ENCODE assay signal across 8 cellular contexts in the genomic region with DNA sequence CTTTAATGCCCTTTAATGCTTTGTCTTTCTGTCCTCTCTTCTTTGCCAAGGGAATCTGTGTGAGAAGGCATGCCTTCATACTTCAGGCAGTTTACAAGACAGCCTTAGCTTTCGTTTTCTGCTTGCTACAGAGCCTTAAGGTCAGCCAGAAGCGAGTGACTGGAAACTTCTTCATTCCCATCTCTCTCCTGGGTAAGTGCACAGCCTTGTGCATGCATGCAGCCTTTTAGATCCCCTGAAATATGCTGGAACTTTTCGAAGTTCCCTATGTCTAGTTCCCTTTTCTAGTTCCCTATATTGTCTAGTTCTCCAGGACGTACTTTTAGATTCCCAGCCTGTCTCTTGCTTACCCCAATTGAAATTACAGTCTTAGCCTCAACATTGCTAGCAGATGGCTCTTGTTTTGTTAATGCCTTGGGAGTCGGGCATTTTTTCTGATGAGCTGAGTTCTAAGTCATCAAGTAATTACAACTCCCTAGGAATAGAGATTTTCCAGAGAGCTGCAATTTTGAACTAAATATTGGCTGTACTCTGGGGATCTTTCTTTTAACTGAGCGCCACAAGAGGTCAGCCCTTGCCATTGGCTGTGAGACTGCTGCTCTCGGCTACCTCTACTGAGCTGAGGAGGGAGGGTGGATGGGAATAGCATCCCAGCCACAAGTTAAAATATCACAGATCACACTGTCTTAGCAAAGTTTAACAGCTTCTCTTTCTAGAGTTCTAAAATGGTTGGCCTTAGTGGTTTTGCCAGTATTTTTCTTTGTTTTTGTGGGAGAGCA. TPM values are rescaled to one million over a fixed set of nuclear protein-coding genes. Genes with fewer than 3 reads are reported as not detected.
DNase-seq lines count a peak whose midpoint lies in the region; ATAC-seq and TF ChIP-seq lines count a peak whose summit lies in the region.

No MANE protein-coding gene starts in this region.

- H3K4me1 Mint-ChIP-seq in dendritic cell treated with granulocyte-macrophage colony-stimulating factor and Interleukin-4, amounts not matched to agents 40 ng/mL and 50 ng/mL, for 4 days (ENCODE audit: low read depth): peaks cover 43% of the 10 kb centered on the region

- WGBS in mesenchymal stem cell: 57% methylated on average over 4 of the region's 7 CpGs
- 5% methylated on average over 7 of the region's 7 CpGs for WGBS in urinary bladder

- TF ChIP-seq CTCF in RWPE1 (conservative IDR thresholded peaks at IDR 0.05; ENCODE audit: low read depth): peak; percentile 41

- no peaks in the 10 kb centered on the region for H3K9me3 ChIP-seq in mesenchymal stem cell (ENCODE audit: control insufficient read depth, low read length)

- no peaks in the 10 kb centered on the region for H3K27me3 Mint-ChIP-seq in dendritic cell treated with granulocyte-macrophage colony-stimulating factor and Interleukin-4, amounts not matched to agents 40 ng/mL and 50 ng/mL, for 4 days

- peak overlapping the region; percentile 44 for H3K4me3 Mint-ChIP-seq in dendritic cell treated with granulocyte-macrophage colony-stimulating factor and Interleukin-4, amounts not matched to agents 40 ng/mL and 50 ng/mL, for 4 days

- DNase-seq in AG20443 (ENCODE audit: low spot score) (peak; percentile 67), RWPE1 (ENCODE audit: low spot score) (no peak), mesenchymal stem cell (peak; percentile 84), DMS153 (lab: John Stamatoyannopoulos, UW) (no peak)
- no peak for DNase-seq in activated CD8-positive, alpha-beta memory T cell treated with anti-CD3 and anti-CD28 coated beads, Interleukin-2, amount 50 U/mL, for 4 hours

- no peak overlapping the region for H4K91ac ChIP-seq in mesenchymal stem cell (ENCODE audit: low read length)

- peak overlapping the region; percentile 11 for H2BK120ac ChIP-seq in mesenchymal stem cell (ENCODE audit: low read depth, low read length)

- peak overlapping the region; percentile 85 for H3K27ac Mint-ChIP-seq in dendritic cell treated with granulocyte-macrophage colony-stimulating factor and Interleukin-4, amounts not matched to agents 40 ng/mL and 50 ng/mL, for 4 days

- CTCF ChIA-PET in RWPE1 (lab: Yijun Ruan, JAX): interaction anchor here (0.5 to 1.3 kb wide), 7 partner anchors 9 to 834 kb away, joined by 3 to 6 read pairs (median 4); no protein-coding TSS in a partner anchor

- H3K27me3 ChIP-seq in mesenchymal stem cell (ENCODE audit: control insufficient read depth in 1 of 2, insufficient read depth in 1 of 2, low read length in 2 of 2): no peaks in the 10 kb centered on the region

- POLR2A ChIA-PET in RWPE1 (lab: Yijun Ruan, JAX; ENCODE audit: low non-redundant PET): interaction anchor here (1.0 to 1.2 kb wide), 2 partner anchors 22 to 51 kb away, joined by 3 to 4 read pairs; a partner anchor contains a TSS

- no peak overlapping the region for H4K8ac ChIP-seq in mesenchymal stem cell (ENCODE audit: low read length)

- H2AK5ac ChIP-seq in mesenchymal stem cell (ENCODE audit: low read length, severe bottlenecking): peak overlapping the region; percentile 76

- H2BK15ac ChIP-seq in mesenchymal stem cell (ENCODE audit: low read depth, poor library complexity, severe bottlenecking): no peak overlapping the region

- peak overlapping the region in 1 of 2 experiments; percentile 79 for H3K18ac ChIP-seq in mesenchymal stem cell (ENCODE audit: low read depth in 1 of 2, low read length in 2 of 2)

- H3K9ac ChIP-seq in mesenchymal stem cell (ENCODE audit: low read length): peak overlapping the region; percentile 65

- H3K9me3 Mint-ChIP-seq in dendritic cell treated with granulocyte-macrophage colony-stimulating factor and Interleukin-4, amounts not matched to agents 40 ng/mL and 50 ng/mL, for 4 days: no peaks in the 10 kb centered on the region

- peak overlapping the region in 1 of 2 experiments; percentile 77 for H3K4me3 ChIP-seq in mesenchymal stem cell (ENCODE audit: insufficient read depth in 1 of 2, low read depth in 1 of 2, low read length in 2 of 2)
- H3K4me3 ChIP-seq in urinary bladder (ENCODE audit: low read depth, low read length): peak overlapping the region; percentile 23

- peak overlapping the region; percentile 52 for H3K4me2 ChIP-seq in mesenchymal stem cell (ENCODE audit: low read length, poor library complexity, severe bottlenecking)

- no peak overlapping the region for H2BK12ac ChIP-seq in mesenchymal stem cell (ENCODE audit: low read length in 2 of 2)

- H3K27ac ChIP-seq in RWPE1: no peak overlapping the region
- peak overlapping the region; percentile 95 for H3K27ac ChIP-seq in mesenchymal stem cell (ENCODE audit: low read length, poor library complexity, severe bottlenecking)
- H3K27ac ChIP-seq in urinary bladder (ENCODE audit: low read depth): peak overlapping the region; percentile 6

- no peak overlapping the region for H3K14ac ChIP-seq in mesenchymal stem cell (ENCODE audit: low read length in 2 of 2)

- no peaks in the 10 kb centered on the region for H3K36me3 Mint-ChIP-seq in dendritic cell treated with granulocyte-macrophage colony-stimulating factor and Interleukin-4, amounts not matched to agents 40 ng/mL and 50 ng/mL, for 4 days (ENCODE audit: low read depth)

- no peaks in the 10 kb centered on the region for H3K79me1 ChIP-seq in mesenchymal stem cell (replicated peaks; ENCODE audit: low read length, poor library complexity, severe bottlenecking)

- H3K4ac ChIP-seq in mesenchymal stem cell (ENCODE audit: low read depth in 1 of 2, low read length in 2 of 2): no peak overlapping the region

- H3K36me3 ChIP-seq in mesenchymal stem cell (ENCODE audit: control insufficient read depth in 1 of 2, insufficient read depth in 2 of 2, low read depth in 1 of 2, low read length in 2 of 2) (no peaks in the 10 kb centered on the region), urinary bladder (ENCODE audit: insufficient read depth) (no peaks in the 10 kb centered on the region)

- intact Hi-C loops in dendritic cell treated with granulocyte-macrophage colony-stimulating factor and Interleukin-4, amounts not matched to agents 40 ng/mL and 50 ng/mL, for 4 days (cut with micrococcal nuclease): loop anchor here (1.0 to 10.0 kb wide), 3 partner anchors 21 to 57 kb away; a partner anchor contains a TSS

- ATAC-seq in GM19035 (IDR thresholded peaks at IDR 0.05; ENCODE audit: unreplicated experiment): peak; percentile 71

- no peak overlapping the region for H2AFZ ChIP-seq in mesenchymal stem cell (ENCODE audit: low read depth, low read length)

- H3K4me1 ChIP-seq in mesenchymal stem cell (ENCODE audit: control insufficient read depth, insufficient read depth, low read depth, low read length): peaks cover 6% of the 10 kb centered on the region
- no peaks in the 10 kb centered on the region for H3K4me1 ChIP-seq in urinary bladder (ENCODE audit: insufficient read depth)

- no peak overlapping the region for H3K23ac ChIP-seq in mesenchymal stem cell (ENCODE audit: low read length in 2 of 2)

- H2BK5ac ChIP-seq in mesenchymal stem cell (ENCODE audit: low read depth, low read length, poor library complexity, severe bottlenecking): peak overlapping the region; percentile 62

RNA-seq across cellular contexts. Expression of a gene that starts 22.7 kb away (rescaled TPM):
- polyA plus RNA-seq in mesenchymal stem cell (2013, experiment 1 of 2): 10.7 TPM
- 10.7 TPM for polyA plus RNA-seq in mesenchymal stem cell (2013, experiment 2 of 2)
- total RNA-seq in urinary bladder: 17.0 TPM
- polyA plus RNA-seq in urinary bladder: 11.2 TPM

RNA-seq across cellular contexts. Expression of a gene that starts 51.3 kb away (rescaled TPM):
- 20.3 TPM for polyA plus RNA-seq in mesenchymal stem cell (2013, experiment 1 of 2)
- 20.8 TPM for polyA plus RNA-seq in mesenchymal stem cell (2013, experiment 2 of 2)
- total RNA-seq in urinary bladder: 88.7 TPM
- 17.1 TPM for polyA plus RNA-seq in urinary bladder

Comparison
In these comparisons a context has a peak if more than half of its experiments do, and no peak if none do; other contexts are left out.
1. DNase-seq: peak in AG20443 (single experiment) and mesenchymal stem cell (single experiment); none in RWPE1 (single experiment), DMS153 (single experiment) and activated CD8-positive, alpha-beta memory T cell treated with anti-CD3 and anti-CD28 coated beads, Interleukin-2, amount 50 U/mL, for 4 hours (single experiment).